7 cellular contexts compared by ENCODE assay signal in genomic region chr11:10249448-10249847, GRCh38. TPM values are rescaled to one million over a fixed set of nuclear protein-coding genes. Genes with fewer than 3 reads are reported as not detected.
A peak's percentile ranks its signal among the peaks of the same experiment; 100 is the strongest.
DNase-seq lines count a peak whose midpoint lies in the region; ATAC-seq, FAIRE-seq and TF ChIP-seq lines count a peak whose summit lies in the region.
"Not testable (repeated sequence)": the region's sequence is repeated elsewhere in the genome, so short reads cannot be mapped to it uniquely, and the experiment has no call there.

No MANE protein-coding gene starts in this region.

- TF ChIP-seq POLR2A in IMR-90 (IDR thresholded peaks at IDR 0.05; ENCODE audit: low read depth, low read length): not testable (repeated sequence)

- not testable (repeated sequence) for H3K9me3 ChIP-seq in GM23248 (ENCODE audit: low read depth); IMR-90 (ENCODE audit: control insufficient read depth, insufficient read depth, low read length); astrocyte (ENCODE audit: insufficient read depth, low read depth, low read length)

- H3K9ac ChIP-seq in GM23248; IMR-90 (ENCODE audit: low read depth, low read length); astrocyte (ENCODE audit: low read length): not testable (repeated sequence)

- H4K8ac ChIP-seq in IMR-90 (ENCODE audit: low read depth in 2 of 2, low read length in 2 of 2): not testable (repeated sequence)

- POLR2A ChIA-PET in IMR-90 (lab: Charles Lee; ENCODE audit: unreplicated experiment): interaction anchor here (0.7 kb wide), 1 partner anchor 34 kb away, joined by 3 read pairs; no protein-coding TSS in a partner anchor

- peaks cover 29% of the 10 kb centered on the region for H3K4me1 ChIP-seq in GM23248 (ENCODE audit: insufficient read depth)
- not testable (repeated sequence) for H3K4me1 ChIP-seq in IMR-90 (ENCODE audit: control insufficient read depth, insufficient read depth, low read length); astrocyte (ENCODE audit: insufficient read depth, low read length)

- H2BK20ac ChIP-seq in IMR-90 (ENCODE audit: low read depth, low read length): not testable (repeated sequence)

- not testable (repeated sequence) for BruUV-seq in IMR-90 (replicated peaks; lab: Mats Ljungman, UMichigan)

- not testable (repeated sequence) for H3K23ac ChIP-seq in IMR-90 (ENCODE audit: low read depth, low read length)

- peaks cover 82% of the 10 kb centered on the region for H3K79me2 ChIP-seq in GM23248 (ENCODE audit: insufficient read depth)
- H3K79me2 ChIP-seq in astrocyte (ENCODE audit: insufficient read depth, low read length): peaks cover 34% of the 10 kb centered on the region

- not testable (repeated sequence) for FAIRE-seq in RCC 7860 (lab: Jason Lieb, UNC); astrocyte (lab: Jason Lieb, UNC)

- H3K79me1 ChIP-seq in IMR-90 (ENCODE audit: low read depth in 1 of 2, low read length in 2 of 2): peaks cover 19 to 55% of the 10 kb centered on the region in 2 experiments

- DNase-seq in GM23248; astrocyte (ENCODE audit: low read depth): not testable (repeated sequence)
- peak; percentile 15 for DNase-seq in HCEC 1CT
- peak; percentile 91 for DNase-seq in HS-5 (ENCODE audit: low read depth)
- peak; percentile 22 for DNase-seq in IMR-90
- peak; percentile 10 for DNase-seq in RCC 7860 (ENCODE audit: low spot score)
- DNase-seq in fibroblast of pulmonary artery (ENCODE audit: low read depth): peak; percentile 29

- H2BK120ac ChIP-seq in IMR-90 (ENCODE audit: low read depth, low read length): peak overlapping the region; percentile 28; the same call in 1 of the 2 replicates

- not testable (repeated sequence) for H3K9me1 ChIP-seq in IMR-90 (ENCODE audit: insufficient read depth, low read length)

- not testable (repeated sequence) for H3K4ac ChIP-seq in IMR-90 (ENCODE audit: low read depth, low read length)

- H3K9me2 ChIP-seq in GM23248 (ENCODE audit: insufficient read depth): not testable (repeated sequence)

- dilution Hi-C loops in IMR-90 (cut with HindIII; ENCODE audit: low sequenced_read_pairs, unreplicated experiment): not testable (repeated sequence)

- TF ChIP-seq CTCF in IMR-90 (conservative IDR thresholded peaks at IDR 0.05; ENCODE audit: low read depth, low read length); astrocyte (IDR thresholded peaks at IDR 0.05; ENCODE audit: insufficient read depth, low read depth, low read length); fibroblast of pulmonary artery (IDR thresholded peaks at IDR 0.05; ENCODE audit: low read length, missing control alignments): not testable (repeated sequence)

- not testable (repeated sequence) for H3K27ac Mint-ChIP-seq in astrocyte (ENCODE audit: unreplicated experiment)

- not testable (repeated sequence) for H3K14ac ChIP-seq in IMR-90 (replicated peaks; ENCODE audit: low read depth, low read length)

- H3F3A ChIP-seq in GM23248 (ENCODE audit: insufficient read depth): peaks cover 21% of the 10 kb centered on the region

- H3K4me3 ChIP-seq in GM23248; IMR-90 (ENCODE audit: insufficient read depth, low read depth, low read length); astrocyte (ENCODE audit: insufficient read depth, low read depth, low read length); fibroblast of pulmonary artery (replicated peaks; ENCODE audit: low read depth, low read length): not testable (repeated sequence)

- H4K20me1 ChIP-seq in GM23248 (ENCODE audit: insufficient read depth); IMR-90 (ENCODE audit: insufficient read depth, low read length); astrocyte (ENCODE audit: insufficient read depth, low read length): not testable (repeated sequence)

- H2AFZ ChIP-seq in GM23248; IMR-90 (replicated peaks; ENCODE audit: low read length, poor library complexity); astrocyte (ENCODE audit: low read depth, low read length): not testable (repeated sequence)

- H2BK15ac ChIP-seq in IMR-90 (ENCODE audit: low read depth, low read length): not testable (repeated sequence)

- not testable (repeated sequence) for H3K27me3 ChIP-seq in GM23248 (replicated peaks; ENCODE audit: insufficient read depth); IMR-90 (ENCODE audit: control insufficient read depth, insufficient read depth, low read length); astrocyte (ENCODE audit: insufficient read depth, low read length)

- H3K4me2 ChIP-seq in GM23248 (ENCODE audit: unreplicated experiment) (peak overlapping the region; percentile 15), astrocyte (ENCODE audit: low read length) (peak overlapping the region; percentile 2)
- not testable (repeated sequence) for H3K4me2 ChIP-seq in IMR-90 (ENCODE audit: low read depth, low read length)

- TF ChIP-seq RAD21 in IMR-90 (IDR thresholded peaks at IDR 0.05; ENCODE audit: low read length): not testable (repeated sequence)

- H3K18ac ChIP-seq in IMR-90 (ENCODE audit: low read depth, low read length): not testable (repeated sequence)

- ATAC-seq in IMR-90 (ENCODE audit: low read depth): not testable (repeated sequence)

- H3K36me3 ChIP-seq in GM23248 (ENCODE audit: low read depth); IMR-90 (ENCODE audit: control insufficient read depth, insufficient read depth, low read length); astrocyte (ENCODE audit: insufficient read depth, low read length): not testable (repeated sequence)

- peaks cover 18% of the 10 kb centered on the region for H3K4me1 Mint-ChIP-seq in astrocyte (ENCODE audit: low read depth, unreplicated experiment)

- not testable (repeated sequence) for H3K4me3 Mint-ChIP-seq in astrocyte (ENCODE audit: unreplicated experiment)

- H3K36me3 Mint-ChIP-seq in astrocyte (ENCODE audit: low read depth, unreplicated experiment): not testable (repeated sequence)

- CTCF ChIA-PET in IMR-90 (lab: Yijun Ruan, JAX): not testable (repeated sequence)

- not testable (repeated sequence) for H3K27me3 Mint-ChIP-seq in astrocyte (ENCODE audit: low read depth, unreplicated experiment)

- H4K5ac ChIP-seq in IMR-90 (ENCODE audit: low read depth, low read length): not testable (repeated sequence)

- not testable (repeated sequence) for H2AK5ac ChIP-seq in IMR-90 (ENCODE audit: low read depth, low read length)

- intact Hi-C loops in IMR-90 (cut with micrococcal nuclease): not testable (repeated sequence)

- H2AK9ac ChIP-seq in IMR-90 (replicated peaks; ENCODE audit: low read depth, low read length, poor library complexity): not testable (repeated sequence)

- H3K9me3 Mint-ChIP-seq in astrocyte (ENCODE audit: unreplicated experiment): not testable (repeated sequence)

- H2BK5ac ChIP-seq in IMR-90 (ENCODE audit: low read depth, low read length, poor library complexity, severe bottlenecking): not testable (repeated sequence)

- H3K27ac ChIP-seq in GM23248; IMR-90 (ENCODE audit: insufficient read depth, low read length); astrocyte (ENCODE audit: low read depth, low read length): not testable (repeated sequence)

- not testable (repeated sequence) for H3K56ac ChIP-seq in IMR-90 (ENCODE audit: extremely low read depth, insufficient read depth, low read length)

- H4K91ac ChIP-seq in IMR-90 (ENCODE audit: insufficient read depth, low read depth, low read length): not testable (repeated sequence)

- in situ Hi-C loops in GM23248 (cut with MboI); IMR-90 (cut with MboI; ENCODE audit: low sequenced_read_pairs): not testable (repeated sequence)

RNA-seq across cellular contexts. Expression of gene SBF2, which starts 44.6 kb away (rescaled TPM):
- total RNA-seq in GM23248 (2014; rRNA removed; shearing (Covaris generic)): 32.7 and 42.7 TPM in 2 replicates
- polyA plus RNA-seq in GM23248 (2016; fragmentation: Nextera tagmentation; extraction: Ambion mirVana) (18.8 and 21.9 TPM in 2 replicates), IMR-90 (2012; rRNA removed) (21.7 and 23.8 TPM in 2 replicates)
- total RNA-seq in IMR-90 (2012; rRNA removed) (45.8 and 51.8 TPM in 2 replicates), astrocyte (43.7 and 50.0 TPM in 2 replicates)
- polyA plus RNA-seq in IMR-90 (2012; cell fraction: cytosol; rRNA removed): 7.6 and 9.9 TPM in 2 replicates
- 13.3 and 78.3 TPM in 2 replicates for polyA plus RNA-seq in IMR-90 (2012; cell fraction: nucleus; rRNA removed; ENCODE audit: low replicate concordance)

RNA-seq across cellular contexts. Expression of gene ADM, which starts 55.4 kb away (rescaled TPM):
- 537 and 551 TPM in 2 replicates for total RNA-seq in GM23248 (2014; rRNA removed; shearing (Covaris generic))
- 451 and 460 TPM in 2 replicates for polyA plus RNA-seq in GM23248 (2016; fragmentation: Nextera tagmentation; extraction: Ambion mirVana)
- total RNA-seq in IMR-90 (2012; rRNA removed): 328 and 559 TPM in 2 replicates
- 268 and 357 TPM in 2 replicates for polyA plus RNA-seq in IMR-90 (2012; rRNA removed)
- polyA plus RNA-seq in IMR-90 (2012; cell fraction: cytosol; rRNA removed): 627 and 1,317 TPM in 2 replicates
- polyA plus RNA-seq in IMR-90 (2012; cell fraction: nucleus; rRNA removed; ENCODE audit: low replicate concordance): 480 and 671 TPM in 2 replicates
- 75.9 and 78.7 TPM in 2 replicates for total RNA-seq in astrocyte
